In the genomic region with DNA sequence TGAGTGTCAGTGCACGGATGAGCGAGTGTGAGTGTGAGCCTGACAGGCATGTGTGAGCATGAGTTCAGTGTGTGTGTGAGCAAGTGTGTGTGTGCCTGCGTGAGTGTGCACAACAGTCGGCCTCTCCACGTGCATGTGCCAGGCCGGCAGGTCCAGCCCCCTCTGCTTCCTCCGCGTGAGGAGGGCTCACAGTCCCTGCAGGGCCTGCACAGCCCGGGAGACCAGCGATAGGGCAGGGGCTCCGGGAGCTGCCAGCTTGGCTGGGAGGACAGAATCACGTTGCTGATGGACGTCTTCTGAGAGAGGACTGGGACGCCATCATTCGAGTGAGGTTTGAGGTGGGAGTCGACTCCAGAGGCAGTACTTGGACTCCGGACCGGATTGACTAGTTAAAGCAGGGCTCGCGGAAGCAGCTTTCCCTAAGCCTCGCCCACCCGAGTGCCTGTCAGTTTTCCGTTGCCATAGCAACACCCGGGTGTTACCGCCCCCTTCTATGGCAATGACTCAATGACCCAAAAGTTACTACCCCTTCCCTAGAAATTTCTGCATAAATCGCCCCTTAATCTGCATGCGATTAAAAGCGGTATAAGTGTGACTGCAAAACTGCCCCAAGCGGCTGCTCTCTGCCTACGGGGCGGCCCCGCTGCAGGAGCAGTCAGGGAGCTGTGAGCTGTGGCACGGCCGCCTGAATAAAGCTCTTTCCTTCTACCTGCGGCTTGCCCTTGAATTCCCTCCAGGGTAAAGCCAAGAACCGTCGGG, we compare ENCODE assay signal across 8 cellular contexts. TPM values are rescaled to one million over a fixed set of nuclear protein-coding genes. Genes with fewer than 3 reads are reported as not detected.
DNase-seq lines count a peak whose midpoint lies in the region; ATAC-seq and TF ChIP-seq lines count a peak whose summit lies in the region.

No MANE protein-coding gene starts in this region.

- H3K27ac Mint-ChIP-seq in activated T-helper 1 cell treated with anti-CD3 and anti-CD28 coated beads, Interleukin-12 subunit alpha, Interleukin-12 subunit beta, Interleukin-2, Interleukin-4 antibody, amounts not matched to agents 30 ng/mL and 10 ng/mL and 1 ng/mL, durations not matched to agents 14 hours and 24 hours and 36 hours: peak overlapping the region; percentile 68
- H3K27ac Mint-ChIP-seq in nephron progenitor cell: no peak overlapping the region

- no peaks in the 10 kb centered on the region for H3K79me2 ChIP-seq in DND-41 (ENCODE audit: insufficient read depth, low read length)

- H3K4me1 Mint-ChIP-seq in activated T-helper 1 cell treated with anti-CD3 and anti-CD28 coated beads, Interleukin-12 subunit alpha, Interleukin-12 subunit beta, Interleukin-2, Interleukin-4 antibody, amounts not matched to agents 30 ng/mL and 10 ng/mL and 1 ng/mL, durations not matched to agents 14 hours and 24 hours and 36 hours (ENCODE audit: low read depth): peaks cover 16% of the 10 kb centered on the region
- peaks cover 39% of the 10 kb centered on the region for H3K4me1 Mint-ChIP-seq in nephron progenitor cell

- H3K9me3 ChIP-seq in DND-41 (ENCODE audit: insufficient read depth, low read length, severe bottlenecking): no peaks in the 10 kb centered on the region

- H3K27me3 ChIP-seq in DND-41 (ENCODE audit: insufficient read depth, low read length, poor library complexity): peaks cover 3% of the 10 kb centered on the region

- peak overlapping the region; percentile 47 for H3K4me2 ChIP-seq in DND-41 (ENCODE audit: insufficient read depth, low read length)

- no peak for TF ChIP-seq CTCF in DND-41 (IDR thresholded peaks at IDR 0.05; ENCODE audit: borderline replicate concordance, extremely low read depth, low read length, poor library complexity, severe bottlenecking)
- TF ChIP-seq CTCF in nephron progenitor cell (IDR thresholded peaks at IDR 0.05): no peak

- no peak overlapping the region for H3K9ac ChIP-seq in DND-41 (ENCODE audit: low read depth, low read length)

- peaks cover 11% of the 10 kb centered on the region for H3K27me3 Mint-ChIP-seq in activated T-helper 1 cell treated with anti-CD3 and anti-CD28 coated beads, Interleukin-12 subunit alpha, Interleukin-12 subunit beta, Interleukin-2, Interleukin-4 antibody, amounts not matched to agents 30 ng/mL and 10 ng/mL and 1 ng/mL, durations not matched to agents 14 hours and 24 hours and 36 hours (ENCODE audit: insufficient read depth)
- H3K27me3 Mint-ChIP-seq in nephron progenitor cell (ENCODE audit: low read depth, poor library complexity): peaks cover 48% of the 10 kb centered on the region

- H3K4me1 ChIP-seq in DND-41 (ENCODE audit: insufficient read depth, low read length): no peaks in the 10 kb centered on the region

- H4K20me1 ChIP-seq in DND-41 (ENCODE audit: insufficient read depth, low read length): no peaks in the 10 kb centered on the region

- intact Hi-C loops in activated T-helper 1 cell treated with anti-CD3 and anti-CD28 coated beads, Interleukin-12 subunit alpha, Interleukin-12 subunit beta, Interleukin-2, Interleukin-4 antibody, amounts not matched to agents 30 ng/mL and 10 ng/mL and 1 ng/mL, durations not matched to agents 14 hours and 24 hours and 36 hours (cut with micrococcal nuclease): loop anchor here (1.0 to 5.0 kb wide), 2 partner anchors 200 to 297 kb away; no protein-coding TSS in a partner anchor

- H2AFZ ChIP-seq in DND-41 (ENCODE audit: low read depth, low read length): no peak overlapping the region

- H3K4me3 ChIP-seq in DND-41 (ENCODE audit: low read depth in 1 of 2, low read length in 2 of 2): no peak overlapping the region; a peak in 1 of 4 replicates

- peak overlapping the region; percentile 90 for H3K4me3 Mint-ChIP-seq in activated T-helper 1 cell treated with anti-CD3 and anti-CD28 coated beads, Interleukin-12 subunit alpha, Interleukin-12 subunit beta, Interleukin-2, Interleukin-4 antibody, amounts not matched to agents 30 ng/mL and 10 ng/mL and 1 ng/mL, durations not matched to agents 14 hours and 24 hours and 36 hours
- H3K4me3 Mint-ChIP-seq in nephron progenitor cell: peak overlapping the region; percentile 81

- H3K9me3 Mint-ChIP-seq in activated T-helper 1 cell treated with anti-CD3 and anti-CD28 coated beads, Interleukin-12 subunit alpha, Interleukin-12 subunit beta, Interleukin-2, Interleukin-4 antibody, amounts not matched to agents 30 ng/mL and 10 ng/mL and 1 ng/mL, durations not matched to agents 14 hours and 24 hours and 36 hours: no peaks in the 10 kb centered on the region
- peaks cover 4% of the 10 kb centered on the region for H3K9me3 Mint-ChIP-seq in nephron progenitor cell

- H3K36me3 ChIP-seq in DND-41 (ENCODE audit: insufficient read depth, low read length): no peaks in the 10 kb centered on the region

- no peaks in the 10 kb centered on the region for H3K36me3 Mint-ChIP-seq in activated T-helper 1 cell treated with anti-CD3 and anti-CD28 coated beads, Interleukin-12 subunit alpha, Interleukin-12 subunit beta, Interleukin-2, Interleukin-4 antibody, amounts not matched to agents 30 ng/mL and 10 ng/mL and 1 ng/mL, durations not matched to agents 14 hours and 24 hours and 36 hours (ENCODE audit: low read depth)
- H3K36me3 Mint-ChIP-seq in nephron progenitor cell (ENCODE audit: low read depth): no peaks in the 10 kb centered on the region

- DNase-seq in DND-41 (no peak), NCI-H2029 treated with DMSO at 0.1 percent for 48 hours (lab: John Stamatoyannopoulos, UW) (peak; percentile 13), fibroblast of the conjunctiva (ENCODE audit: low read depth) (peak; percentile 68), nephron progenitor cell (peak; percentile 73)
- DNase-seq in activated T-helper 1 cell treated with anti-CD3 and anti-CD28 coated beads, Interleukin-12 subunit alpha, Interleukin-12 subunit beta, Interleukin-2, Interleukin-4 antibody, amounts not matched to agents 30 ng/mL and 10 ng/mL and 1 ng/mL, durations not matched to agents 14 hours and 24 hours and 36 hours (ENCODE audit: low spot score): peak; percentile 54
- DNase-seq in stimulated activated naive CD4-positive, alpha-beta T cell (lab: John Stamatoyannopoulos, UW): peak; percentile 5 to 71 (median 42)

- ATAC-seq in DND-41 (ENCODE audit: insufficient read depth, low read depth) (0 out of 3 replicates have a peak, but pooled peaks have one; percentile 39), GM21723 (IDR thresholded peaks at IDR 0.05; ENCODE audit: unreplicated experiment) (peak; percentile 82), HG03025 (IDR thresholded peaks at IDR 0.05; ENCODE audit: low FRiP score, unreplicated experiment) (no peak)

- H3K27ac ChIP-seq in DND-41 (ENCODE audit: low read length): no peak overlapping the region

RNA-seq across cellular contexts. Expression of gene CFAP46, which starts 19.7 kb away (rescaled TPM):
- not detected in 2 replicates for total RNA-seq in activated T-helper 1 cell treated with anti-CD3 and anti-CD28 coated beads, Interleukin-12 subunit alpha, Interleukin-12 subunit beta, Interleukin-2, Interleukin-4 antibody, amounts not matched to agents 30 ng/mL and 10 ng/mL and 1 ng/mL, durations not matched to agents 14 hours and 24 hours and 36 hours
